1 cellular context compared by ENCODE assay signal in the genomic region with DNA sequence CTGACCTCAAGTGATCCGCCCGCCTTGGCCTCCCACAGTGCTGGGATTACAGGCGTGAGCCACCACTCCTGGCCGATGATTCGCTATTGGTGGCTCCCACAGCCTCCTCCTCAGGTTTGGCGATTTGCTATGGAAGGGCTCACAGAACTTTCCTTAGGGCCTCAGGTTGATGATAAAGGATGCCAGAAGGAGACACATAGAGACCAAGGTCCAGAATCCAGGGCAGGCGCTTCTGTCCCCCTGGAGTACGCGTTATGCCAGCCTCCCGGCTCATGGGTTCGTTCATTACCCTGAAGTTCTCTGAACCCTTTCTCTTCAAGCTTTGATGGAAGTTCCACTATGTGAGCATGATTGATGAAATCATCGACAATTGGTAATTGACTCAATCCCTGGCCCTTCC.
TF ChIP-seq lines count a peak whose summit lies in the region.

No MANE protein-coding gene starts in this region.

TF ChIP-seq in SK-N-SH treated with all-trans-retinoic acid at 6 μM for 48 hours, 23 proteins besides CTCF, POLR2A, EP300 and RAD21 (continued from another document):
- TF ChIP-seq, protein P1, sequence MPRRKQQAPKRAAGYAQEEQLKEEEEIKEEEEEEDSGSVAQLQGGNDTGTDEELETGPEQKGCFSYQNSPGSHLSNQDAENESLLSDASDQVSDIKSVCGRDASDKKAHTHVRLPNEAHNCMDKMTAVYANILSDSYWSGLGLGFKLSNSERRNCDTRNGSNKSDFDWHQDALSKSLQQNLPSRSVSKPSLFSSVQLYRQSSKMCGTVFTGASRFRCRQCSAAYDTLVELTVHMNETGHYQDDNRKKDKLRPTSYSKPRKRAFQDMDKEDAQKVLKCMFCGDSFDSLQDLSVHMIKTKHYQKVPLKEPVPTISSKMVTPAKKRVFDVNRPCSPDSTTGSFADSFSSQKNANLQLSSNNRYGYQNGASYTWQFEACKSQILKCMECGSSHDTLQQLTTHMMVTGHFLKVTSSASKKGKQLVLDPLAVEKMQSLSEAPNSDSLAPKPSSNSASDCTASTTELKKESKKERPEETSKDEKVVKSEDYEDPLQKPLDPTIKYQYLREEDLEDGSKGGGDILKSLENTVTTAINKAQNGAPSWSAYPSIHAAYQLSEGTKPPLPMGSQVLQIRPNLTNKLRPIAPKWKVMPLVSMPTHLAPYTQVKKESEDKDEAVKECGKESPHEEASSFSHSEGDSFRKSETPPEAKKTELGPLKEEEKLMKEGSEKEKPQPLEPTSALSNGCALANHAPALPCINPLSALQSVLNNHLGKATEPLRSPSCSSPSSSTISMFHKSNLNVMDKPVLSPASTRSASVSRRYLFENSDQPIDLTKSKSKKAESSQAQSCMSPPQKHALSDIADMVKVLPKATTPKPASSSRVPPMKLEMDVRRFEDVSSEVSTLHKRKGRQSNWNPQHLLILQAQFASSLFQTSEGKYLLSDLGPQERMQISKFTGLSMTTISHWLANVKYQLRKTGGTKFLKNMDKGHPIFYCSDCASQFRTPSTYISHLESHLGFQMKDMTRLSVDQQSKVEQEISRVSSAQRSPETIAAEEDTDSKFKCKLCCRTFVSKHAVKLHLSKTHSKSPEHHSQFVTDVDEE (CRISPR knock-in tag; IDR thresholded peaks at IDR 0.05), result no peak
- no peak for TF ChIP-seq BACH2 (CRISPR knock-in tag; IDR thresholded peaks at IDR 0.05; ENCODE audit: borderline replicate concordance)
